ENCODE assay signal across 16 cellular contexts in genomic region chr12:45575417-45575816, GRCh38.
A peak's percentile ranks its signal among the peaks of the same experiment; 100 is the strongest.
DNase-seq lines count a peak whose midpoint lies in the region; ATAC-seq and TF ChIP-seq lines count a peak whose summit lies in the region.
"Had no signal": no experiment of that assay in that cellular context is flagged by ENCODE, and none has a peak within 500 bp of the region (broad histone marks: within the 10 kb centered on the region; RNA-seq: fewer than 3 reads in every experiment).

No MANE protein-coding gene starts in this region.

- no peaks in the 10 kb centered on the region for H3K36me3 ChIP-seq in GM23338 (ENCODE audit: insufficient read depth)
- H3K36me3 ChIP-seq: adrenal gland, right atrium auricular region had no signal

- H3K79me2 ChIP-seq in GM23338 (replicated peaks; ENCODE audit: insufficient read depth) = no peaks in the 10 kb centered on the region

- H3K4me3 Mint-ChIP-seq in GM23338 = no peak overlapping the region
- H3K4me3 Mint-ChIP-seq in activated CD4-positive, alpha-beta T cell treated with anti-CD3 and anti-CD28 coated beads for 36 hours = no peak overlapping the region

- ATAC-seq in GM23338 (no peak), HG03025 (IDR thresholded peaks at IDR 0.05; ENCODE audit: low FRiP score, unreplicated experiment) (no peak), HG02588 (IDR thresholded peaks at IDR 0.05; ENCODE audit: unreplicated experiment) (no peak)
- no peak for ATAC-seq in activated CD4-positive, alpha-beta T cell treated with anti-CD3 and anti-CD28 coated beads for 36 hours

- DNase-seq in GM12865 (ENCODE audit: low read depth) (peak; percentile 26), GM23338 (ENCODE audit: low spot score) (no peak), NOMO-1 treated with dmso at 0.1 percent for 144 hours (lab: John Stamatoyannopoulos, UW; ENCODE audit: unreplicated experiment) (peak; percentile 32), medulla oblongata (ENCODE audit: extremely low spot score) (peak; percentile 28), amniotic stem cell (lab: John Stamatoyannopoulos, UW) (no peak)
- DNase-seq in activated CD4-positive, alpha-beta T cell treated with anti-CD3 and anti-CD28 coated beads for 36 hours = no peak
- DNase-seq: activated CD4-positive, CD25-positive, alpha-beta regulatory T cell; adrenal gland; caudate nucleus; effector memory CD4-positive, alpha-beta T cell; NCI-H2171; NCI-H774 had no signal

- H3K9me2 ChIP-seq in GM23338 (ENCODE audit: insufficient read depth) = peaks cover 4% of the 10 kb centered on the region; the same call in 1 of the 2 replicates

- no peaks in the 10 kb centered on the region for H3F3A ChIP-seq in GM23338 (replicated peaks; ENCODE audit: low read depth)

- peaks cover 15% of the 10 kb centered on the region for H3K4me1 ChIP-seq in GM23338 (ENCODE audit: insufficient read depth)
- H3K4me1 ChIP-seq: adrenal gland, right atrium auricular region had no signal

- no peak overlapping the region for H3K27ac Mint-ChIP-seq in GM23338
- no peak overlapping the region for H3K27ac Mint-ChIP-seq in activated CD4-positive, alpha-beta T cell treated with anti-CD3 and anti-CD28 coated beads for 36 hours
- H3K27ac Mint-ChIP-seq: activated T-helper 2 cell treated with anti-CD3 and anti-CD28 coated beads, Interferon-gamma antibody, Interleukin-2, Interleukin-4, amounts not matched to agents 10 μg/mL and 5 μg/mL and 100 μg/mL, durations not matched to agents 14 hours and 24 hours and 36 hours had no signal

- POLR2A ChIA-PET in activated CD4-positive, alpha-beta T cell treated with anti-CD3 and anti-CD28 coated beads for 36 hours (lab: Charles Lee) = no interaction called here

- H3K9me3 Mint-ChIP-seq in GM23338 = no peaks in the 10 kb centered on the region
- H3K9me3 Mint-ChIP-seq in activated CD4-positive, alpha-beta T cell treated with anti-CD3 and anti-CD28 coated beads for 36 hours (ENCODE audit: low read depth) = no peaks in the 10 kb centered on the region
- H3K9me3 Mint-ChIP-seq: activated T-helper 2 cell treated with anti-CD3 and anti-CD28 coated beads, Interferon-gamma antibody, Interleukin-2, Interleukin-4, amounts not matched to agents 10 μg/mL and 5 μg/mL and 100 μg/mL, durations not matched to agents 14 hours and 24 hours and 36 hours had no signal

- no peak overlapping the region for H3K27ac ChIP-seq in GM23338 (ENCODE audit: low read depth)
- H3K27ac ChIP-seq: adrenal gland, right atrium auricular region had no signal

- no peak overlapping the region for H3K4me3 ChIP-seq in GM12865 (ENCODE audit: low read depth, low read length)
- no peak overlapping the region for H3K4me3 ChIP-seq in GM23338
- H3K4me3 ChIP-seq: adrenal gland, right atrium auricular region had no signal

- peak overlapping the region; percentile 85 for H2AFZ ChIP-seq in GM23338

- H3K36me3 Mint-ChIP-seq in GM23338 (ENCODE audit: low read depth) = no peaks in the 10 kb centered on the region
- H3K36me3 Mint-ChIP-seq in activated CD4-positive, alpha-beta T cell treated with anti-CD3 and anti-CD28 coated beads for 36 hours (ENCODE audit: low read depth) = no peaks in the 10 kb centered on the region

- peaks cover 3% of the 10 kb centered on the region for H3K27me3 Mint-ChIP-seq in GM23338 (ENCODE audit: insufficient read depth, low read depth, poor library complexity)
- no peaks in the 10 kb centered on the region for H3K27me3 Mint-ChIP-seq in activated CD4-positive, alpha-beta T cell treated with anti-CD3 and anti-CD28 coated beads for 36 hours

- H4K20me1 ChIP-seq in GM23338 (replicated peaks; ENCODE audit: insufficient read depth) = no peaks in the 10 kb centered on the region

- CTCF ChIA-PET in activated CD4-positive, alpha-beta T cell treated with anti-CD3 and anti-CD28 coated beads for 36 hours (lab: Charles Lee) = interaction anchor here (0.8 kb wide), 1 partner anchor 417 kb away, joined by 3 read pairs; no protein-coding TSS in a partner anchor

- H3K27me3 ChIP-seq in GM23338 (ENCODE audit: insufficient read depth) = no peaks in the 10 kb centered on the region
- H3K27me3 ChIP-seq: adrenal gland, right atrium auricular region had no signal

- H3K4me2 ChIP-seq in GM23338 = no peak overlapping the region

- peaks cover 17% of the 10 kb centered on the region for H3K4me1 Mint-ChIP-seq in GM23338
- peaks cover 9% of the 10 kb centered on the region for H3K4me1 Mint-ChIP-seq in activated CD4-positive, alpha-beta T cell treated with anti-CD3 and anti-CD28 coated beads for 36 hours

- intact Hi-C loops in activated CD4-positive, alpha-beta T cell treated with anti-CD3 and anti-CD28 coated beads for 36 hours (cut with DNase I, micrococcal nuclease) = no loop called here

- TF ChIP-seq CTCF in GM12865 (IDR thresholded peaks at IDR 0.05; ENCODE audit: insufficient read depth, low read depth, low read length, missing control alignments) = no peak
- no peak for TF ChIP-seq CTCF in GM23338 (conservative IDR thresholded peaks at IDR 0.05; ENCODE audit: low read depth in 2 of 2)

TF ChIP-seq in GM23338, 12 proteins besides CTCF, POLR2A, EP300 and RAD21 (continues in another document):
- TF ChIP-seq EZH2 (IDR thresholded peaks at IDR 0.05; ENCODE audit: low read depth, unreplicated experiment) (no peak), ZNF114 (CRISPR knock-in tag; IDR thresholded peaks at IDR 0.05) (no peak), NANOG (IDR thresholded peaks at IDR 0.05; ENCODE audit: borderline replicate concordance) (no peak), ZNF331 (CRISPR knock-in tag; IDR thresholded peaks at IDR 0.05; ENCODE audit: low read depth) (no peak), STAT1 (IDR thresholded peaks at IDR 0.05; ENCODE audit: unreplicated experiment) (no peak), JUNB (IDR thresholded peaks at IDR 0.05; ENCODE audit: unreplicated experiment) (no peak), POLR2AphosphoS5 (IDR thresholded peaks at IDR 0.05; ENCODE audit: low read depth) (no peak), CREB1 (CRISPR knock-in tag; IDR thresholded peaks at IDR 0.05; ENCODE audit: low read depth) (no peak), REST (IDR thresholded peaks at IDR 0.05; ENCODE audit: unreplicated experiment) (no peak), ETS1 (IDR thresholded peaks at IDR 0.05) (no peak), EZH2phosphoT487 (IDR thresholded peaks at IDR 0.05; ENCODE audit: unreplicated experiment) (no peak)

Comparison
In these comparisons a context has a peak if more than half of its experiments do, and no peak if none do; other contexts are left out.
1. DNase-seq: peak in GM12865 (single experiment), NOMO-1 treated with dmso at 0.1 percent for 144 hours (single experiment) and medulla oblongata (single experiment); none in GM23338 (single experiment), activated CD4-positive, alpha-beta T cell treated with anti-CD3 and anti-CD28 coated beads for 36 hours (single experiment) and amniotic stem cell (single experiment).